In the genomic region with DNA sequence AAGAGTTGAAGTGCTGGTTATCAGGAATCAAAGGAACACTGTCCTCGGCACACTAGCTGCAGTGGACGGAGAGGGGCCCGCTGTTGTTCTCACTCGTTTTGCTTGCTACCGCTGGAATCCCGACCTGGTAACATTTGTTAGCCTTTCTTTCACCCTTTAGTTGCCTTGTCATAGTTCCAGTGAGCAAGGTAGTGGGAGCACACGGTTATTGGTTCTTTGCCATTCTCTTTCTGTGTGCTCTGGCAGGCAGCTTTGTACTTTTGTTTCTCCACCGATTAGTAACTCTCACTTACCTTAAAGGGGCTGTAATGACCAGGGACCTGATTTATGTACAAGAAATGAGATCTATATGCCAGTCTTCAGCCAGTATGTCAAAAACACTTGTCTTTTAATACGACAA, we compare ENCODE assay signal across 1 cellular context.
TF ChIP-seq lines count a peak whose summit lies in the region.

No MANE protein-coding gene starts in this region.

TF ChIP-seq in HepG2, 621 proteins besides CTCF, POLR2A, EP300 and RAD21 (continued from another document):
- no peak for TF ChIP-seq TEAD2 (CRISPR knock-in tag; IDR thresholded peaks at IDR 0.05)
- TF ChIP-seq CREM (IDR thresholded peaks at IDR 0.05): no peak
- TF ChIP-seq CREM (CRISPR knock-in tag; IDR thresholded peaks at IDR 0.05): no peak
- TF ChIP-seq MYNN (CRISPR knock-in tag; IDR thresholded peaks at IDR 0.05; ENCODE audit: low read depth): no peak
- TF ChIP-seq KAT7 (CRISPR knock-in tag; IDR thresholded peaks at IDR 0.05; ENCODE audit: borderline replicate concordance): 0 out of 2 replicates have a peak, but pooled peaks have one; percentile 67
- TF ChIP-seq ZNF431 (CRISPR knock-in tag; IDR thresholded peaks at IDR 0.05; ENCODE audit: borderline replicate concordance, low read depth): no peak
- no peak for TF ChIP-seq MLLT10 (CRISPR knock-in tag; IDR thresholded peaks at IDR 0.05)
- no peak for TF ChIP-seq WIZ (CRISPR knock-in tag; IDR thresholded peaks at IDR 0.05)
- TF ChIP-seq, protein P1, sequence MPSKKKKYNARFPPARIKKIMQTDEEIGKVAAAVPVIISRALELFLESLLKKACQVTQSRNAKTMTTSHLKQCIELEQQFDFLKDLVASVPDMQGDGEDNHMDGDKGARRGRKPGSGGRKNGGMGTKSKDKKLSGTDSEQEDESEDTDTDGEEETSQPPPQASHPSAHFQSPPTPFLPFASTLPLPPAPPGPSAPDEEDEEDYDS (CRISPR knock-in tag; IDR thresholded peaks at IDR 0.05): peak; percentile 30; the same call in 1 of the 2 replicates
- peak; percentile 53; the same call in 1 of the 2 replicates for TF ChIP-seq NFE2 (CRISPR knock-in tag; IDR thresholded peaks at IDR 0.05)
- no peak for TF ChIP-seq RORA (CRISPR knock-in tag; IDR thresholded peaks at IDR 0.05)
- 0 out of 2 replicates have a peak, but pooled peaks have one; percentile 18 for TF ChIP-seq POLR2AphosphoS5 (IDR thresholded peaks at IDR 0.05; ENCODE audit: low read depth, low read length)
- TF ChIP-seq SIN3B (IDR thresholded peaks at IDR 0.05; ENCODE audit: low read length): 0 out of 2 replicates have a peak, but pooled peaks have one; percentile 41
- TF ChIP-seq, protein P2, sequence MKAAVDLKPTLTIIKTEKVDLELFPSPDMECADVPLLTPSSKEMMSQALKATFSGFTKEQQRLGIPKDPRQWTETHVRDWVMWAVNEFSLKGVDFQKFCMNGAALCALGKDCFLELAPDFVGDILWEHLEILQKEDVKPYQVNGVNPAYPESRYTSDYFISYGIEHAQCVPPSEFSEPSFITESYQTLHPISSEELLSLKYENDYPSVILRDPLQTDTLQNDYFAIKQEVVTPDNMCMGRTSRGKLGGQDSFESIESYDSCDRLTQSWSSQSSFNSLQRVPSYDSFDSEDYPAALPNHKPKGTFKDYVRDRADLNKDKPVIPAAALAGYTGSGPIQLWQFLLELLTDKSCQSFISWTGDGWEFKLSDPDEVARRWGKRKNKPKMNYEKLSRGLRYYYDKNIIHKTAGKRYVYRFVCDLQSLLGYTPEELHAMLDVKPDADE (CRISPR knock-in tag; IDR thresholded peaks at IDR 0.05): no peak
- TF ChIP-seq ATM (IDR thresholded peaks at IDR 0.05; ENCODE audit: borderline replicate concordance): no peak
- TF ChIP-seq PLRG1 (conservative IDR thresholded peaks at IDR 0.05): no peak
- no peak for TF ChIP-seq MIER3 (CRISPR knock-in tag; IDR thresholded peaks at IDR 0.05; ENCODE audit: borderline replicate concordance)
- no peak for TF ChIP-seq ZNF354B (CRISPR knock-in tag; IDR thresholded peaks at IDR 0.05)
- TF ChIP-seq HNF4A (CRISPR knock-in tag; IDR thresholded peaks at IDR 0.05): 0 out of 2 replicates have a peak, but pooled peaks have one; percentile 8
- TF ChIP-seq ZNF670 (CRISPR knock-in tag; IDR thresholded peaks at IDR 0.05; ENCODE audit: borderline replicate concordance): no peak
- no peak for TF ChIP-seq ZSCAN31 (CRISPR knock-in tag; IDR thresholded peaks at IDR 0.05; ENCODE audit: low read depth)
- TF ChIP-seq RFX1 (IDR thresholded peaks at IDR 0.05): no peak
